8 cellular contexts compared by ENCODE assay signal in the genomic region with DNA sequence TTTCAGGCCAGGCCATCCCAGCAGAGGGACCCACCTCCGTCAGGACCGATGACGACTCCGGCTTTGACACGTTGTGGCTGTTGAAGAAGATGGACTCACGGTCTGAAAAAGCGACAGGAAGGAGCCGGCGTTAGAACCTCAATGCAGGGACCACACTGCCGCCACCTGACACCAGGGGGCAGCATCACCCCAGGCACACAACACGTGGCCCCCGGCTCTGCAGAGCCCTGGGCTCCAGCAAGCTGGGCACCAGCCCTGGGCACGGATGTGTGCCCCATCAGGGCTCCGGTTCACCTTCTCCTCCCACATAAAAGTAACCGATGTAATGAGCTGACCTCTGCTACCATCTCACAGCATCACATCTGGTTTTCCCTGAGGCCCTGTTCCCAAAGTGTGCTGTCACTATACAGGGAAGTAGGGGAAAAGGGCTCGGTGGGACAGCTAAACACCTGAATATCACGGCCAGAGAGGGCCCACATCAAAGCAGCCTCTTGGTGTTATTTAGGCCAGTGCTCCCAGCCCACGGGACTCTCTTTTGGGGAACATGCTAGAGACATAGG. TPM values are rescaled to one million over a fixed set of nuclear protein-coding genes. Genes with fewer than 3 reads are reported as not detected.
A peak's percentile ranks its signal among the peaks of the same experiment; 100 is the strongest.
DNase-seq lines count a peak whose midpoint lies in the region; ATAC-seq and TF ChIP-seq lines count a peak whose summit lies in the region.

No MANE protein-coding gene starts in this region.

- H3K9me3 Mint-ChIP-seq in neural progenitor cell = no peaks in the 10 kb centered on the region

- no peak overlapping the region for H3K27ac Mint-ChIP-seq in neural progenitor cell

- H3K27me3 ChIP-seq in Panc1 (ENCODE audit: control insufficient read depth, insufficient read depth, low read length) (no peaks in the 10 kb centered on the region), neural progenitor cell (no peaks in the 10 kb centered on the region)

- H3F3A ChIP-seq in neural progenitor cell (ENCODE audit: low read depth) = no peaks in the 10 kb centered on the region

- no peak overlapping the region for H3K4me3 ChIP-seq in Panc1 (ENCODE audit: low read depth in 2 of 2, low read length in 2 of 2)
- H3K4me3 ChIP-seq in fibroblast of pulmonary artery (replicated peaks; ENCODE audit: low read depth, low read length) = no peak overlapping the region
- H3K4me3 ChIP-seq in neural progenitor cell = no peak overlapping the region

- POLR2A ChIA-PET in Panc1 (lab: Charles Lee) = interaction anchor here (0.7 kb wide), 1 partner anchor 159 kb away, joined by 3 read pairs; no protein-coding TSS in a partner anchor

- in situ Hi-C loops in Panc1 (cut with HindIII; ENCODE audit: low pct_unique_long_range_greater_than_20kb, low sequenced_read_pairs) = no loop called here

- no peak overlapping the region for H3K4me3 Mint-ChIP-seq in neural progenitor cell

- CTCF ChIA-PET in Panc1 (lab: Charles Lee) = interaction anchor here (0.5 to 1.0 kb wide), 4 partner anchors 53 to 182 kb away, joined by 3 to 6 read pairs (median 4); no protein-coding TSS in a partner anchor

- intact Hi-C loops in Panc1 (cut with micrococcal nuclease; ENCODE audit: unreplicated experiment) = loop anchor here (10.0 kb wide), 1 partner anchor 183 kb away; no protein-coding TSS in a partner anchor

- H2AFZ ChIP-seq in neural progenitor cell (replicated peaks) = no peak overlapping the region

- no peaks in the 10 kb centered on the region for H3K36me3 ChIP-seq in Panc1 (ENCODE audit: control insufficient read depth, insufficient read depth, low read length)
- no peaks in the 10 kb centered on the region for H3K36me3 ChIP-seq in neural progenitor cell

- peak; percentile 96 for TF ChIP-seq CTCF in C4-2B (conservative IDR thresholded peaks at IDR 0.05)
- peak; percentile 90 for TF ChIP-seq CTCF in Panc1 (IDR thresholded peaks at IDR 0.05)
- TF ChIP-seq CTCF in fibroblast of pulmonary artery (IDR thresholded peaks at IDR 0.05; ENCODE audit: low read length, missing control alignments) = peak; percentile 92
- peak; percentile 95 for TF ChIP-seq CTCF in neural progenitor cell (IDR thresholded peaks at IDR 0.05)

- no TSS peak for BruUV-seq in Panc1 (replicated peaks; lab: Mats Ljungman, UMichigan)

- no peaks in the 10 kb centered on the region for H3K9me3 ChIP-seq in Panc1 (ENCODE audit: control insufficient read depth, insufficient read depth, low read depth, low read length)
- no peaks in the 10 kb centered on the region for H3K9me3 ChIP-seq in neural progenitor cell (ENCODE audit: low read depth)

- H3K27ac ChIP-seq in C4-2B (peak overlapping the region; percentile 3; the same call in 1 of the 2 replicates), Panc1 (ENCODE audit: low read length) (no peak overlapping the region), neural progenitor cell (no peak overlapping the region)

- H3K4me1 ChIP-seq in Panc1 (ENCODE audit: control insufficient read depth, insufficient read depth, low read length) (no peaks in the 10 kb centered on the region), neural progenitor cell (no peaks in the 10 kb centered on the region)

- peaks cover 11% of the 10 kb centered on the region for H3K27me3 Mint-ChIP-seq in neural progenitor cell (ENCODE audit: insufficient read depth, low read depth)

- H4K20me1 ChIP-seq in neural progenitor cell (ENCODE audit: low read depth) = no peaks in the 10 kb centered on the region

- H3K4me1 Mint-ChIP-seq in neural progenitor cell = no peaks in the 10 kb centered on the region

- H3K4me2 ChIP-seq in neural progenitor cell = no peak overlapping the region

- ATAC-seq in GM19351 (IDR thresholded peaks at IDR 0.05; ENCODE audit: unreplicated experiment) (peak; percentile 88), Panc1 (peak; percentile 97)

- H3K36me3 Mint-ChIP-seq in neural progenitor cell = no peaks in the 10 kb centered on the region

- DNase-seq in HS-27A (ENCODE audit: low read depth) (peak; percentile 17), Panc1 (ENCODE audit: low read depth, low spot score) (peak; percentile 46), fibroblast of pulmonary artery (ENCODE audit: low read depth) (peak; percentile 71), neural progenitor cell (ENCODE audit: low spot score) (peak; percentile 80), stromal cell of bone marrow (ENCODE audit: low read depth) (peak; percentile 26)
- peak; percentile 60 to 63 for DNase-seq in activated T-helper 1 cell treated with anti-CD3 and anti-CD28 coated beads, Interleukin-2, amount 50 U/mL, for 16 hours (ENCODE audit: low read depth in 1 of 2, low spot score in 1 of 2)

- no peaks in the 10 kb centered on the region for H3K79me2 ChIP-seq in neural progenitor cell (ENCODE audit: low read depth)

- no peak overlapping the region for H3K9ac ChIP-seq in neural progenitor cell

RNA-seq across cellular contexts. Expression of gene CHGA, which starts 29.0 kb away (rescaled TPM):
- total RNA-seq in Panc1 (2021; ENCODE audit: unreplicated experiment) (not detected), neural progenitor cell (ENCODE audit: low replicate concordance) (0.77 TPM in 1 of 2 replicates, not detected in the other)
- 0.79 TPM for polyA plus RNA-seq in Panc1 (2012; ENCODE audit: insufficient read length)

Comparison
In these comparisons a context has a peak if more than half of its experiments do, and no peak if none do; other contexts are left out.
1. DNase-seq: peak in every context shown above with its lines; median percentile 80 in neural progenitor cell; 71 in fibroblast of pulmonary artery; 62 in activated T-helper 1 cell treated with anti-CD3 and anti-CD28 coated beads, Interleukin-2, amount 50 U/mL, for 16 hours; 46 in Panc1; 26 in stromal cell of bone marrow; 17 in HS-27A.